In genomic region chr20:57849126-57849867, GRCh38 we compare ENCODE assay signal across 22 cellular contexts.
DNase-seq lines count a peak whose midpoint lies in the region; ATAC-seq, FAIRE-seq and TF ChIP-seq lines count a peak whose summit lies in the region.
"Had no signal": no experiment of that assay in that cellular context is flagged by ENCODE, and none has a peak within 500 bp of the region (broad histone marks: within the 10 kb centered on the region; RNA-seq: fewer than 3 reads in every experiment).

No MANE protein-coding gene starts in this region.

- H3K36me3 Mint-ChIP-seq in osteocyte (ENCODE audit: unreplicated experiment), result no peaks in the 10 kb centered on the region
- H3K36me3 Mint-ChIP-seq: naive B cell had no signal

- intact Hi-C loops in tibial artery (cut with DNase I; ENCODE audit: low total_unique reads), result no loop called here

- no peak overlapping the region for H2BK15ac ChIP-seq in H1 (ENCODE audit: low read length)

- no peak overlapping the region for H2BK12ac ChIP-seq in H1 (ENCODE audit: low read depth, low read length)

- H3K36me3 ChIP-seq in H1 (ENCODE audit: control insufficient read depth in 2 of 4, insufficient read depth in 4 of 4, low read length in 3 of 4), result no peaks in the 10 kb centered on the region
- no peaks in the 10 kb centered on the region for H3K36me3 ChIP-seq in tibial artery
- H3K36me3 ChIP-seq in brain microvascular endothelial cell (replicated peaks), result no peaks in the 10 kb centered on the region
- H3K36me3 ChIP-seq: left ventricle myocardium inferior had no signal

- no peak for TF ChIP-seq CTCF in AG10803 (conservative IDR thresholded peaks at IDR 0.05; ENCODE audit: low read length)
- TF ChIP-seq CTCF in H1 (IDR thresholded peaks at IDR 0.05; ENCODE audit: control extremely low read depth in 1 of 3, insufficient read depth in 1 of 3, low read depth in 1 of 3, low read length in 3 of 3), result no peak
- TF ChIP-seq CTCF in osteocyte (IDR thresholded peaks at IDR 0.05), result no peak
- no peak for TF ChIP-seq CTCF in tibial artery (IDR thresholded peaks at IDR 0.05)
- no peak for TF ChIP-seq CTCF in brain microvascular endothelial cell (IDR thresholded peaks at IDR 0.05; ENCODE audit: low read depth, low read length, missing control alignments)

- H3K27me3 ChIP-seq in H1 (replicated peaks in 1 of 4; ENCODE audit: control insufficient read depth in 3 of 4, extremely low read depth in 1 of 4, insufficient read depth in 3 of 4, low read length in 3 of 4) (peaks cover 0 to 1% (median 0%) of the 10 kb centered on the region in 4 experiments; a peak in 1 of 7 replicates), tibial artery (no peaks in the 10 kb centered on the region), brain microvascular endothelial cell (replicated peaks) (peaks cover 3% of the 10 kb centered on the region)

- H3K4me1 ChIP-seq in H1 (replicated peaks in 1 of 4; ENCODE audit: control insufficient read depth in 3 of 4, insufficient read depth in 4 of 4, low read length in 3 of 4) (no peaks in the 10 kb centered on the region), tibial artery (no peaks in the 10 kb centered on the region)
- H3K4me1 ChIP-seq: left ventricle myocardium inferior had no signal

- in situ Hi-C loops in brain microvascular endothelial cell (cut with HindIII; ENCODE audit: low pct_ligation_motif_present, low sequenced_read_pairs), result no loop called here

- H2AFZ ChIP-seq in H1 (ENCODE audit: low read length), result no peak overlapping the region

- no peak for TF ChIP-seq RAD21 in H1 (IDR thresholded peaks at IDR 0.05 in 1 of 2, conservative IDR thresholded peaks at IDR 0.05 in 1 of 2; ENCODE audit: low read depth in 2 of 2, low read length in 2 of 2)

- ATAC-seq in GM18511 (IDR thresholded peaks at IDR 0.05; ENCODE audit: unreplicated experiment), result no peak

- H2AK5ac ChIP-seq in H1 (ENCODE audit: low read depth, low read length), result no peak overlapping the region

- WGBS in H1 (ENCODE audit: extremely low coverage in 1 of 2, insufficient coverage in 1 of 2, insufficient read length in 1 of 2, insufficient replicate concordance in 2 of 2, low coverage in 1 of 2, low lambda C conversion rate in 2 of 2, missing lambda C conversion rate in 1 of 2), 2 experiments, result 84% methylated on average over 13 of the region's 15 CpGs; no CpG with 5 or more reads in 1 of the 2 experiments

- H3K14ac ChIP-seq in H1 (ENCODE audit: insufficient read length), result no peak overlapping the region

- H3K9me3 Mint-ChIP-seq in osteocyte (ENCODE audit: unreplicated experiment), result no peaks in the 10 kb centered on the region

- H2BK120ac ChIP-seq in H1 (replicated peaks; ENCODE audit: low read depth, low read length), result no peak overlapping the region

- FAIRE-seq in HTR-8/SVneo (lab: Jason Lieb, UNC), result peak; percentile 90
- no peak for FAIRE-seq in H1 (lab: Jason Lieb, UNC)
- FAIRE-seq: endothelial cell of umbilical vein had no signal

- no peak overlapping the region for H3K9ac ChIP-seq in H1 (replicated peaks in 1 of 4; ENCODE audit: extremely low read depth in 1 of 4, low read depth in 3 of 4, low read length in 3 of 4)

- no peak overlapping the region for H2BK20ac ChIP-seq in H1 (ENCODE audit: low read length)

- no peak overlapping the region for H2BK5ac ChIP-seq in H1 (ENCODE audit: low read depth, low read length)

- no peak for TF ChIP-seq EP300 in H1 (IDR thresholded peaks at IDR 0.05; ENCODE audit: borderline replicate concordance in 1 of 2, low read depth in 2 of 2, low read length in 2 of 2)

- no peak overlapping the region for H3K4ac ChIP-seq in H1 (replicated peaks; ENCODE audit: insufficient read length, low read depth, low read length)

- H3K23ac ChIP-seq in H1 (ENCODE audit: insufficient read length), result no peak overlapping the region

- no peaks in the 10 kb centered on the region for H3K9me3 ChIP-seq in H1 (ENCODE audit: insufficient read depth in 2 of 2, low read depth in 1 of 2, low read length in 1 of 2)
- no peaks in the 10 kb centered on the region for H3K9me3 ChIP-seq in tibial artery

- no peak overlapping the region for H4K91ac ChIP-seq in H1 (replicated peaks; ENCODE audit: insufficient read length, low read length)

- H3K4me1 Mint-ChIP-seq in osteocyte (ENCODE audit: unreplicated experiment), result peaks cover 8% of the 10 kb centered on the region
- H3K4me1 Mint-ChIP-seq: naive B cell had no signal

- H3K27ac Mint-ChIP-seq in osteocyte (ENCODE audit: unreplicated experiment), result no peak overlapping the region

- peak; percentile 84 for DNase-seq in AG10803 (ENCODE audit: low read depth)
- no peak for DNase-seq in HTR-8/SVneo (ENCODE audit: insufficient read length, low spot score)
- DNase-seq in H1 (ENCODE audit: low read depth in 1 of 2, low spot score in 2 of 2), result peak in 1 of 2 experiments; percentile 34
- peak; percentile 46 for DNase-seq in osteocyte (ENCODE audit: extremely low spot score, unreplicated experiment)
- no peak for DNase-seq in tibial artery
- DNase-seq in cerebellar nuclear complex (lab: John Stamatoyannopoulos, UW), result no peak
- no peak for DNase-seq in brain microvascular endothelial cell
- DNase-seq: activated gamma-delta T cell treated with Interleukin-2 at 50 U/mL for 16 hours; activated T-cell treated with anti-CD3 and anti-CD28 coated beads for 4 hours; central memory CD4-positive, alpha-beta T cell; foreskin fibroblast; KBM-7; left ventricle myocardium inferior; naive B cell; NCI-H510A treated with DMSO at 0.1 percent for 48 hours; nucleus accumbens; SIG-M5; stimulated activated naive CD4-positive, alpha-beta T cell treated with Interleukin-2 at 50 U/mL for 16 hours; SW 1271; T1000 had no signal

- no peaks in the 10 kb centered on the region; the same call in 1 of the 2 replicates for H3K23me2 ChIP-seq in H1 (ENCODE audit: low read depth, low read length)

- peaks cover 77% of the 10 kb centered on the region for H3K27me3 Mint-ChIP-seq in osteocyte (ENCODE audit: unreplicated experiment)

- POLR2A ChIA-PET in H1 (lab: Charles Lee; ENCODE audit: partially characterized antibody), result interaction anchor here (0.5 to 1.0 kb wide), 2 partner anchors 138 to 447 kb away, joined by 3 read pairs; no protein-coding TSS in a partner anchor

- no peak for TF ChIP-seq POLR2A in H1 (IDR thresholded peaks at IDR 0.05; ENCODE audit: control extremely low read depth in 1 of 2, low read depth in 2 of 2, low read length in 2 of 2)

- H3K4me3 ChIP-seq in AG10803 (ENCODE audit: low read length) (no peak overlapping the region), H1 (ENCODE audit: extremely low read depth in 1 of 4, insufficient read depth in 2 of 4, low read depth in 3 of 4, low read length in 4 of 4) (no peak overlapping the region), tibial artery (no peak overlapping the region), brain microvascular endothelial cell (ENCODE audit: low read depth, low read length) (no peak overlapping the region)
- H3K4me3 ChIP-seq: left ventricle myocardium inferior had no signal

- no peak overlapping the region for H3K4me2 ChIP-seq in H1 (ENCODE audit: insufficient read depth in 1 of 2, low read depth in 2 of 2, low read length in 2 of 2)

- no peaks in the 10 kb centered on the region for H3K79me1 ChIP-seq in H1 (ENCODE audit: low read depth, low read length)

- H4K8ac ChIP-seq in H1 (ENCODE audit: extremely low read depth, insufficient read depth, low read length), result no peak overlapping the region

- H3K4me3 Mint-ChIP-seq in osteocyte (ENCODE audit: unreplicated experiment), result no peak overlapping the region
- H3K4me3 Mint-ChIP-seq: naive B cell had no signal

- no peaks in the 10 kb centered on the region for H4K20me1 ChIP-seq in H1 (replicated peaks in 1 of 2; ENCODE audit: control insufficient read depth in 1 of 2, insufficient read depth in 2 of 2, low read length in 2 of 2)

- H3K79me2 ChIP-seq in H1 (ENCODE audit: control insufficient read depth in 1 of 2, insufficient read depth in 2 of 2, low read length in 2 of 2), result no peaks in the 10 kb centered on the region

- H3K27ac ChIP-seq in H1 (ENCODE audit: low read depth, low read length), result no peak overlapping the region
- H3K27ac ChIP-seq in tibial artery, result no peak overlapping the region
- no peak overlapping the region for H3K27ac ChIP-seq in brain microvascular endothelial cell
- H3K27ac ChIP-seq: left ventricle myocardium inferior had no signal

- no peak overlapping the region for H4K5ac ChIP-seq in H1 (ENCODE audit: insufficient read length, low read depth, low read length)

- CTCF ChIA-PET in H1 (lab: Charles Lee; ENCODE audit: partially characterized antibody), result interaction anchor here (0.6 to 1.0 kb wide), 2 partner anchors 8 to 10 kb away, joined by 3 to 4 read pairs; no protein-coding TSS in a partner anchor

- no peak overlapping the region for H3K56ac ChIP-seq in H1 (replicated peaks; ENCODE audit: insufficient read length, low read depth, low read length)

- no peak overlapping the region for H3K18ac ChIP-seq in H1 (ENCODE audit: extremely low read depth, low read length)

TF ChIP-seq in H1, 55 proteins besides CTCF, POLR2A, EP300 and RAD21:
- TF ChIP-seq USF2 (IDR thresholded peaks at IDR 0.05; ENCODE audit: low read length) (no peak), HDAC2 (IDR thresholded peaks at IDR 0.05; ENCODE audit: borderline replicate concordance in 1 of 2, low read depth in 2 of 2, low read length in 2 of 2) (no peak), MAX (IDR thresholded peaks at IDR 0.05) (no peak), EGR1 (IDR thresholded peaks at IDR 0.05; ENCODE audit: borderline replicate concordance, low read depth, low read length) (peak; percentile 32; the same call in 1 of the 2 replicates)

Comparison
In these comparisons a context has a peak if more than half of its experiments do, and no peak if none do; other contexts are left out.
1. DNase-seq: peak in AG10803 (single experiment) and osteocyte (single experiment); none in HTR-8/SVneo (single experiment), tibial artery (0 of 2), cerebellar nuclear complex (0 of 2) and brain microvascular endothelial cell (single experiment).